In genomic region chr3:8542190-8542980, GRCh38 we compare ENCODE assay signal across 19 cellular contexts.
"Had no signal": no experiment of that assay in that cellular context is flagged by ENCODE, and none has a peak within 500 bp of the region (broad histone marks: within the 10 kb centered on the region; RNA-seq: fewer than 3 reads in every experiment).

No MANE protein-coding gene starts in this region.

- H3K27me3 Mint-ChIP-seq: activated naive CD8-positive, alpha-beta T cell had no signal

- H3K4me3 Mint-ChIP-seq: activated CD8-positive, alpha-beta T cell treated with anti-CD3 and anti-CD28 coated beads for 36 hours; activated naive CD8-positive, alpha-beta T cell; natural killer cell treated with Interleukin-12 subunit alpha and Interleukin-12 subunit beta and Interleukin-15 and Interleukin-18, amount 100 ng/mL, for 72 hours; WTC11 had no signal

- H3K27ac Mint-ChIP-seq: activated CD8-positive, alpha-beta T cell treated with anti-CD3 and anti-CD28 coated beads for 36 hours; activated naive CD8-positive, alpha-beta T cell; natural killer cell treated with Interleukin-12 subunit alpha and Interleukin-12 subunit beta and Interleukin-15 and Interleukin-18, amount 100 ng/mL, for 72 hours had no signal

- H3K4me1 ChIP-seq: gastroesophageal sphincter had no signal

- DNase-seq: activated CD4-positive, alpha-beta T cell treated with anti-CD3 and anti-CD28 coated beads for 48 hours; activated CD8-positive, alpha-beta memory T cell treated with anti-CD3 and anti-CD28 coated beads, Interleukin-2, amount 50 U/mL, for 48 hours; activated CD8-positive, alpha-beta T cell treated with anti-CD3 and anti-CD28 coated beads for 36 hours; activated gamma-delta T cell treated with Interleukin-2 at 50 U/mL for 16 hours; amygdala; cerebellar nuclear complex; left ventricle myocardium inferior; mesendoderm; ovary; stimulated activated CD4-positive, alpha-beta T cell treated with anti-CD3 and anti-CD28 coated beads, Interleukin-4, amount 100 ng/mL, for 24 hours; stimulated activated naive CD4-positive, alpha-beta T cell; substantia nigra; SW 1271; trophoblast cell had no signal

- H3K9me3 ChIP-seq: gastroesophageal sphincter, left ventricle myocardium inferior, ovary had no signal

- H3K36me3 ChIP-seq: ovary had no signal

- H3K27ac ChIP-seq: epithelial cell of prostate, gastroesophageal sphincter, left ventricle myocardium inferior, ovary had no signal

- H3K36me3 Mint-ChIP-seq: activated naive CD8-positive, alpha-beta T cell; natural killer cell treated with Interleukin-12 subunit alpha and Interleukin-12 subunit beta and Interleukin-15 and Interleukin-18, amount 100 ng/mL, for 72 hours had no signal

- H3K9me3 Mint-ChIP-seq: activated CD8-positive, alpha-beta T cell treated with anti-CD3 and anti-CD28 coated beads for 36 hours; natural killer cell treated with Interleukin-12 subunit alpha and Interleukin-12 subunit beta and Interleukin-15 and Interleukin-18, amount 100 ng/mL, for 72 hours; WTC11 had no signal

- H3K4me3 ChIP-seq: gastroesophageal sphincter, left ventricle myocardium inferior, ovary had no signal

- H3K27me3 ChIP-seq: gastroesophageal sphincter, ovary had no signal

- ATAC-seq: activated CD8-positive, alpha-beta T cell treated with anti-CD3 and anti-CD28 coated beads for 36 hours; gastroesophageal sphincter; WTC11 had no signal
